26 cellular contexts compared by ENCODE assay signal in the genomic region with DNA sequence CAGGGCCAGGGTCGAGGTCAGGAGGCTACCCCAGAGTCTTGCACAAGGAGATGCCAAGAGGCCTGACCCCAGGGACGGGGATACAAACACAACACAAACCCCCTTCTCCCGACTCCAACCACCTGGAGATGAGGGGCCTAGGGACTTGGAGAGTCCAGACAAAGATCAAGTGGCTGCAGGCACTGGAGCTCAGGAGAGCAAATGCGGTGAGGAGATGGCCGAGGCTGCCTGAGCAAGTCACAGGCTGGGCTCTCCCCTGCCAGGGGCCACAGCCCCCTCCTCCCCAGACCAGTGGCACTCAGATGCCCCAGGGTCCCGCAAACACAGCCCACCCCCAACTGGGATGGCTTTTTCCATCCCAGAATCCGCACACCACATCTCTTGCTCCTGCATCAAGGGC. TPM values are rescaled to one million over a fixed set of nuclear protein-coding genes. Genes with fewer than 3 reads are reported as not detected.
DNase-seq lines count a peak whose midpoint lies in the region; ATAC-seq, FAIRE-seq and TF ChIP-seq lines count a peak whose summit lies in the region.
"Had no signal": no experiment of that assay in that cellular context is flagged by ENCODE, and none has a peak within 500 bp of the region (broad histone marks: within the 10 kb centered on the region; RNA-seq: fewer than 3 reads in every experiment).

No MANE protein-coding gene starts in this region.

- H3K4me3 Mint-ChIP-seq in activated naive CD4-positive, alpha-beta T cell treated with anti-CD3 and anti-CD28 coated beads for 36 hours: no peak overlapping the region
- no peak overlapping the region for H3K4me3 Mint-ChIP-seq in stimulated activated effector memory CD8-positive, alpha-beta T cell treated with anti-CD3 and anti-CD28 coated beads, Interleukin-12 subunit alpha, Interleukin-12 subunit beta, amount 100 ng/mL, for 72 hours
- H3K4me3 Mint-ChIP-seq: CD14-positive monocyte; CD8-positive, alpha-beta memory T cell had no signal

- intact Hi-C loops in activated naive CD4-positive, alpha-beta T cell treated with anti-CD3 and anti-CD28 coated beads for 36 hours (cut with micrococcal nuclease): no loop called here
- intact Hi-C loops in kidney (cut with DNase I): no loop called here

- no peak for TF ChIP-seq CTCF in kidney (IDR thresholded peaks at IDR 0.05; ENCODE audit: borderline replicate concordance, extremely low read depth, insufficient read depth)

- H3K27me3 Mint-ChIP-seq in activated naive CD4-positive, alpha-beta T cell treated with anti-CD3 and anti-CD28 coated beads for 36 hours (ENCODE audit: low read depth): no peaks in the 10 kb centered on the region
- H3K27me3 Mint-ChIP-seq: CD8-positive, alpha-beta memory T cell had no signal

- H3K36me3 ChIP-seq in SJCRH30 (peaks cover 16% of the 10 kb centered on the region), kidney (ENCODE audit: control insufficient read depth in 1 of 2, insufficient read depth in 2 of 2, low read length in 2 of 2) (peaks cover 2 to 23% of the 10 kb centered on the region in 2 donors)

- H3K4me1 Mint-ChIP-seq in activated naive CD4-positive, alpha-beta T cell treated with anti-CD3 and anti-CD28 coated beads for 36 hours (ENCODE audit: low read depth): no peaks in the 10 kb centered on the region
- peaks cover 5% of the 10 kb centered on the region for H3K4me1 Mint-ChIP-seq in stimulated activated effector memory CD8-positive, alpha-beta T cell treated with anti-CD3 and anti-CD28 coated beads, Interleukin-12 subunit alpha, Interleukin-12 subunit beta, amount 100 ng/mL, for 72 hours
- H3K4me1 Mint-ChIP-seq: CD8-positive, alpha-beta memory T cell had no signal

- H3K27ac Mint-ChIP-seq in activated naive CD4-positive, alpha-beta T cell treated with anti-CD3 and anti-CD28 coated beads, Interleukin-2, amount 50 U/mL, for 72 hours: peak overlapping the region; percentile 5 to 65
- no peak overlapping the region for H3K27ac Mint-ChIP-seq in activated naive CD4-positive, alpha-beta T cell treated with anti-CD3 and anti-CD28 coated beads for 36 hours
- H3K27ac Mint-ChIP-seq in stimulated activated effector memory CD8-positive, alpha-beta T cell treated with anti-CD3 and anti-CD28 coated beads, Interleukin-12 subunit alpha, Interleukin-12 subunit beta, amount 100 ng/mL, for 72 hours: peak overlapping the region; percentile 73
- H3K27ac Mint-ChIP-seq: CD14-positive monocyte had no signal

- H3K4me1 ChIP-seq in SJCRH30 (peaks cover 13% of the 10 kb centered on the region; the same call in 1 of the 2 replicates), kidney (ENCODE audit: control insufficient read depth in 1 of 2, insufficient read depth in 1 of 2, low read depth in 1 of 2, low read length in 2 of 2) (no peaks in the 10 kb centered on the region)
- H3K4me1 ChIP-seq: HAP-1 had no signal

- H3K4me3 ChIP-seq in SJCRH30 (no peak overlapping the region), kidney (ENCODE audit: low read length in 2 of 2) (no peak overlapping the region)
- H3K4me3 ChIP-seq: GM23248, HAP-1, MG63, PC-9, SK-N-MC had no signal

- H3K9me3 Mint-ChIP-seq in activated naive CD4-positive, alpha-beta T cell treated with anti-CD3 and anti-CD28 coated beads, Interleukin-2, amount 50 U/mL, for 72 hours: no peaks in the 10 kb centered on the region
- H3K9me3 Mint-ChIP-seq in activated naive CD4-positive, alpha-beta T cell treated with anti-CD3 and anti-CD28 coated beads for 36 hours: no peaks in the 10 kb centered on the region
- no peaks in the 10 kb centered on the region for H3K9me3 Mint-ChIP-seq in stimulated activated effector memory CD8-positive, alpha-beta T cell treated with anti-CD3 and anti-CD28 coated beads, Interleukin-12 subunit alpha, Interleukin-12 subunit beta, amount 100 ng/mL, for 72 hours
- H3K9me3 Mint-ChIP-seq: CD14-positive monocyte; CD8-positive, alpha-beta memory T cell had no signal

- H3K9me3 ChIP-seq in SJCRH30 (replicated peaks) (no peaks in the 10 kb centered on the region), kidney (ENCODE audit: control insufficient read depth in 1 of 2, low read length in 2 of 2) (no peaks in the 10 kb centered on the region)
- H3K9me3 ChIP-seq: BE2C, HAP-1, MG63 had no signal

- CTCF ChIA-PET in activated naive CD4-positive, alpha-beta T cell treated with anti-CD3 and anti-CD28 coated beads for 36 hours (lab: Charles Lee): no interaction called here

- H3K36me3 Mint-ChIP-seq in activated naive CD4-positive, alpha-beta T cell treated with anti-CD3 and anti-CD28 coated beads, Interleukin-2, amount 50 U/mL, for 72 hours: peaks cover 0 to 5% of the 10 kb centered on the region in 2 donors
- H3K36me3 Mint-ChIP-seq in activated naive CD4-positive, alpha-beta T cell treated with anti-CD3 and anti-CD28 coated beads for 36 hours (ENCODE audit: low read depth): peaks cover 6% of the 10 kb centered on the region
- peaks cover 62% of the 10 kb centered on the region for H3K36me3 Mint-ChIP-seq in stimulated activated effector memory CD8-positive, alpha-beta T cell treated with anti-CD3 and anti-CD28 coated beads, Interleukin-12 subunit alpha, Interleukin-12 subunit beta, amount 100 ng/mL, for 72 hours

- H3K27ac ChIP-seq in SJCRH30 (peak overlapping the region; percentile 49), kidney (ENCODE audit: low read depth in 2 of 2, low read length in 2 of 2) (no peak overlapping the region), caudate nucleus (ENCODE audit: low read depth, low read length) (no peak overlapping the region)
- H3K27ac ChIP-seq: GM23248, PC-9 had no signal

- DNase-seq in activated naive CD4-positive, alpha-beta T cell treated with anti-CD3 and anti-CD28 coated beads, Interleukin-2, amount 50 U/mL, for 72 hours (ENCODE audit: low spot score in 2 of 2): no peak
- DNase-seq in activated naive CD4-positive, alpha-beta T cell treated with anti-CD3 and anti-CD28 coated beads for 36 hours: no peak
- no peak for DNase-seq in SJCRH30
- DNase-seq in kidney: peak; percentile 68
- no peak for DNase-seq in stimulated activated effector memory CD8-positive, alpha-beta T cell treated with anti-CD3 and anti-CD28 coated beads, Interleukin-12 subunit alpha, Interleukin-12 subunit beta, amount 100 ng/mL, for 72 hours (ENCODE audit: low spot score in 2 of 2)
- DNase-seq in NCI-H187 (lab: John Stamatoyannopoulos, UW): no peak
- DNase-seq in caudate nucleus (lab: John Stamatoyannopoulos, UW): no peak
- DNase-seq in COLO668 (lab: John Stamatoyannopoulos, UW; ENCODE audit: unreplicated experiment): no peak
- DNase-seq: 8988T; ACHN; Calu3; CD8-positive, alpha-beta memory T cell; DMS153; GM23248; KBM-7; MG63; NCI-H2029 treated with DMSO at 0.1 percent for 48 hours; NCI-H2227 treated with DMSO at 0.1 percent for 48 hours; NCI-H526 treated with DMSO at 0.1 percent for 48 hours; PC-9; RPMI8226; SHP77 had no signal

- no peak for FAIRE-seq in kidney (lab: Jason Lieb, UNC)

- H3K27me3 ChIP-seq in SJCRH30: no peaks in the 10 kb centered on the region
- H3K27me3 ChIP-seq: BE2C, MG63 had no signal

- no peak for ATAC-seq in activated naive CD4-positive, alpha-beta T cell treated with anti-CD3 and anti-CD28 coated beads, Interleukin-2, amount 50 U/mL, for 72 hours
- no peak for ATAC-seq in stimulated activated effector memory CD8-positive, alpha-beta T cell treated with anti-CD3 and anti-CD28 coated beads, Interleukin-12 subunit alpha, Interleukin-12 subunit beta, amount 100 ng/mL, for 72 hours

- no peak overlapping the region for H3K9ac ChIP-seq in kidney (ENCODE audit: low read length in 2 of 2)
- H3K9ac ChIP-seq: GM23248 had no signal

RNA-seq across cellular contexts. Expression of a gene that starts 15.8 kb away (rescaled TPM):
- total RNA-seq in activated naive CD4-positive, alpha-beta T cell treated with anti-CD3 and anti-CD28 coated beads, Interleukin-2, amount 50 U/mL, for 72 hours: 10 to 100 TPM; 44.1 to 59.9 TPM
- total RNA-seq in activated naive CD4-positive, alpha-beta T cell treated with anti-CD3 and anti-CD28 coated beads for 36 hours: 10 to 100 TPM; 38.0 to 38.2 TPM
- 21.1 and 26.7 TPM in 2 replicates for total RNA-seq in SJCRH30 (2014; rRNA removed; shearing (Covaris generic))
- total RNA-seq in kidney: 128 TPM
- 118 TPM for polyA plus RNA-seq in kidney (ENCODE audit: insufficient read depth, low read depth, low replicate concordance)

RNA-seq across cellular contexts. Expression of a gene that starts 24.1 kb away (rescaled TPM):
- 10 to 100 TPM; 30.4 to 79.3 TPM for total RNA-seq in activated naive CD4-positive, alpha-beta T cell treated with anti-CD3 and anti-CD28 coated beads, Interleukin-2, amount 50 U/mL, for 72 hours
- 10 to 100 TPM; 36.3 to 42.7 TPM for total RNA-seq in activated naive CD4-positive, alpha-beta T cell treated with anti-CD3 and anti-CD28 coated beads for 36 hours
- 28.9 and 32.5 TPM in 2 replicates for total RNA-seq in SJCRH30 (2014; rRNA removed; shearing (Covaris generic))
- 29.9 TPM for total RNA-seq in kidney
- polyA plus RNA-seq in kidney (ENCODE audit: insufficient read depth, low read depth, low replicate concordance): 26.1 TPM
